ENCODE assay signal across 24 cellular contexts in the genomic region with DNA sequence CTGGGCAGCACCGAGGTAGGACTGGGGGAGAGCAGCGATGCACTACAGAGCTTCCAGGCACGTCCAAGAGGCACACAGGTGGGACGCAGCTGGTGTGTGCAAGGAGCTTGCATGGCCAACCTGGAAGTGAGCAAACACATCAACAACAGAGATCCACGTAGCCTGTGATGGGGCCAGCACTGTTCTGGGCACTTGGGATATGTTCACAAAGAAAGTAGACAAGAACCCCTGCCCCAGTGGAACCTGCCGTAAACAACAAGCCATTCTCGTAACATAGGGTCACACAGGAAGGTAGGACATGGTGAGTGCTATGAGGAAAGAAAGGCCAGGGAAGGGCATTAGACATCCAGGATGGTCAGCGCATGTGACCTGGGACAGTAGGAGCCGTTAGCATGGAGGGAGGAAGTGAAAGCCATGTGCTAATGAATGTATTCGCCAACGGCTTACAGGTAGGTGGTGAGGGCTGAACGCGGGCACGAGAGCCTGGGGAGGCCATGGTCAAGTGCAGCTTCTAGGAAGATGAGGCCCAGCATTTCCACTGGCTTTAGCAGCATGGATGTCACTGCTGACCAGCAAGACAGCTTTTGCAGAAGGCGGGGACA.
"Had no signal": no experiment of that assay in that cellular context is flagged by ENCODE, and none has a peak within 500 bp of the region (broad histone marks: within the 10 kb centered on the region; RNA-seq: fewer than 3 reads in every experiment).

No MANE protein-coding gene starts in this region.

- DNase-seq: activated CD4-positive, alpha-beta memory T cell treated with anti-CD3 and anti-CD28 coated beads, Interleukin-2, amount 10 ng/mL, durations not matched to agents 7 days and 5 days; activated CD4-positive, alpha-beta T cell treated with anti-CD3 and anti-CD28 coated beads for 4 hours; activated naive CD4-positive, alpha-beta T cell treated with anti-CD3 and anti-CD28 coated beads for 36 hours; activated T-cell treated with anti-CD3 and anti-CD28 coated beads, Interleukin-2, amount 50 U/mL, for 24 hours; anterior cingulate cortex; brain microvascular endothelial cell; effector CD8-positive, alpha-beta T cell; heart left ventricle; left lung; midbrain; nucleus accumbens; stimulated activated CD4-positive, alpha-beta T cell treated with anti-CD3 and anti-CD28 coated beads, Interleukin-2, amount 100 ng/mL, for 24 hours; stimulated activated naive CD8-positive, alpha-beta T cell treated with anti-CD3 and anti-CD28 coated beads, Interleukin-15, amount 100 ng/mL, for 72 hours; transverse colon had no signal

- H3K9me3 Mint-ChIP-seq: activated CD4-positive, alpha-beta memory T cell treated with anti-CD3 and anti-CD28 coated beads, Interleukin-2, amount 10 ng/mL, durations not matched to agents 7 days and 5 days; activated naive CD4-positive, alpha-beta T cell treated with anti-CD3 and anti-CD28 coated beads for 36 hours; activated T-cell treated with anti-CD3 and anti-CD28 coated beads, Interleukin-2, amount 50 U/mL, for 24 hours; activated T-helper 2 cell treated with anti-CD3 and anti-CD28 coated beads, Interferon-gamma antibody, Interleukin-2, Interleukin-4, amounts not matched to agents 10 μg/mL and 5 μg/mL and 100 μg/mL, durations not matched to agents 14 hours and 24 hours and 36 hours; central memory CD8-positive, alpha-beta T cell; stimulated activated naive CD8-positive, alpha-beta T cell treated with anti-CD3 and anti-CD28 coated beads, Interleukin-15, amount 100 ng/mL, for 72 hours; T-helper 2 cell treated with Interferon-gamma antibody and Interleukin-4, amounts not matched to agents 5 μg/mL and 100 μg/mL, for 36 hours; WTC11 had no signal

- H3K4me1 Mint-ChIP-seq: WTC11 had no signal

- H3K27me3 ChIP-seq: brain microvascular endothelial cell, right atrium auricular region, suprapubic skin, transverse colon had no signal

- ATAC-seq: esophagus mucosa; gastroesophageal sphincter; left lung; stimulated activated naive CD8-positive, alpha-beta T cell treated with anti-CD3 and anti-CD28 coated beads, Interleukin-15, amount 100 ng/mL, for 72 hours; WTC11 had no signal

- H3K4me1 ChIP-seq: prostate gland, right atrium auricular region had no signal

- H3K4me3 ChIP-seq: gastroesophageal sphincter, heart left ventricle, left lung, prostate gland, right atrium auricular region, suprapubic skin, transverse colon had no signal

- H3K27ac Mint-ChIP-seq: activated CD4-positive, alpha-beta memory T cell treated with anti-CD3 and anti-CD28 coated beads, Interleukin-2, amount 10 ng/mL, durations not matched to agents 7 days and 5 days; activated naive CD4-positive, alpha-beta T cell treated with anti-CD3 and anti-CD28 coated beads for 36 hours; activated T-helper 2 cell treated with anti-CD3 and anti-CD28 coated beads, Interferon-gamma antibody, Interleukin-2, Interleukin-4, amounts not matched to agents 10 μg/mL and 5 μg/mL and 100 μg/mL, durations not matched to agents 14 hours and 24 hours and 36 hours; nephron; T-helper 2 cell treated with Interferon-gamma antibody and Interleukin-4, amounts not matched to agents 5 μg/mL and 100 μg/mL, for 36 hours; WTC11 had no signal

- H3K36me3 ChIP-seq: brain microvascular endothelial cell, gastroesophageal sphincter, heart left ventricle, left lung, prostate gland, right atrium auricular region, suprapubic skin, transverse colon had no signal

- H3K4me3 Mint-ChIP-seq: activated CD4-positive, alpha-beta memory T cell treated with anti-CD3 and anti-CD28 coated beads, Interleukin-2, amount 10 ng/mL, durations not matched to agents 7 days and 5 days; activated naive CD4-positive, alpha-beta T cell treated with anti-CD3 and anti-CD28 coated beads for 36 hours; activated T-cell treated with anti-CD3 and anti-CD28 coated beads, Interleukin-2, amount 50 U/mL, for 24 hours; central memory CD8-positive, alpha-beta T cell; nephron; WTC11 had no signal

- H3K36me3 Mint-ChIP-seq: WTC11 had no signal

- H3K27ac ChIP-seq: brain microvascular endothelial cell, gastroesophageal sphincter, heart left ventricle, left lung, prostate gland, right atrium auricular region, suprapubic skin, transverse colon had no signal

- H3K9me3 ChIP-seq: gastroesophageal sphincter, heart left ventricle, left lung, prostate gland, right atrium auricular region, suprapubic skin, transverse colon had no signal
